Comparison of ENCODE assay signal across 21 cellular contexts in the genomic region with DNA sequence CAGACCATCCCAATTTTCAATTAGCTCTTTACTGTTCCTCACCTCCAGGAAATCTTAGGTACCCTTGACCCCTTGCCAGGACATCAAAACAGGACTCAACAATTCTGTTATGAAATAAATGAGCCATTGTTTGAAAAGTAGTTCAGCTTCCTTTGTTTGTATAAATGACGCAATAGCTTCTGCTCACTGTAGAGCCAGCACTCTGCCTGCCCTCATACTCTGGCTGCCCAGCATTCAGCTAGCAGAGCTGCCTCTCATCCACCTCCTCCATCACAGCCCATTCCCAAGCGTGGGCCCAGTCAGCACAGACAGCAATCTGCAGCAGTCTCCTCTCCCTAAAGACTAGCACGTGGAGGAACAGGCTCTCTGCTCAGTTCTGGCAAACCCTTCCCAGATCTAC.
DNase-seq lines count a peak whose midpoint lies in the region; ATAC-seq lines count a peak whose summit lies in the region.
"Had no signal": no experiment of that assay in that cellular context is flagged by ENCODE, and none has a peak within 500 bp of the region (broad histone marks: within the 10 kb centered on the region; RNA-seq: fewer than 3 reads in every experiment).

No MANE protein-coding gene starts in this region.

- ATAC-seq in HG03175 (IDR thresholded peaks at IDR 0.05; ENCODE audit: unreplicated experiment) (no peak), GM18873 (IDR thresholded peaks at IDR 0.05; ENCODE audit: low FRiP score, unreplicated experiment) (no peak), GM19035 (IDR thresholded peaks at IDR 0.05; ENCODE audit: unreplicated experiment) (no peak)
- ATAC-seq: activated CD4-positive, alpha-beta T cell treated with anti-CD3 and anti-CD28 coated beads for 36 hours; activated CD8-positive, alpha-beta T cell treated with anti-CD3 and anti-CD28 coated beads, Interleukin-2, amount 10 ng/mL, durations not matched to agents 7 days and 5 days; gastroesophageal sphincter; GM12878; T-helper 17 cell had no signal

- DNase-seq in HT-29 (ENCODE audit: low spot score) (peak; percentile 43), SKM-1 treated with dmso at 0.1 percent for 144 hours (lab: John Stamatoyannopoulos, UW; ENCODE audit: unreplicated experiment) (peak; percentile 54), inferior parietal cortex (ENCODE audit: extremely low spot score) (peak; percentile 23), putamen (ENCODE audit: low spot score) (peak; percentile 24)
- DNase-seq: activated CD4-positive, alpha-beta T cell treated with anti-CD3 and anti-CD28 coated beads for 36 hours; activated CD8-positive, alpha-beta T cell treated with anti-CD3 and anti-CD28 coated beads, Interleukin-2, amount 10 ng/mL, durations not matched to agents 7 days and 5 days; Caco-2; cortex of kidney; esophagus squamous epithelium; immature natural killer cell; naive B cell; NCI-H1105 treated with DMSO at 0.1 percent for 48 hours; NCI-H2029; NCI-H82; stimulated activated CD4-positive, alpha-beta T cell treated with anti-CD3 and anti-CD28 coated beads, Interleukin-1b, Interleukin-23, amount 100 ng/mL, for 48 hours; T-helper 17 cell had no signal
